11 cellular contexts compared by ENCODE assay signal in genomic region chr22:29204617-29205183, GRCh38. TPM values are rescaled to one million over a fixed set of nuclear protein-coding genes. Genes with fewer than 3 reads are reported as not detected.
DNase-seq lines count a peak whose midpoint lies in the region; ATAC-seq, FAIRE-seq and TF ChIP-seq lines count a peak whose summit lies in the region.
"Had no signal": no experiment of that assay in that cellular context is flagged by ENCODE, and none has a peak within 500 bp of the region (broad histone marks: within the 10 kb centered on the region; RNA-seq: fewer than 3 reads in every experiment).

No MANE protein-coding gene starts in this region.

- no peaks in the 10 kb centered on the region for H3K9me3 ChIP-seq in HCT116 (ENCODE audit: control insufficient read depth in 1 of 2, insufficient read depth in 1 of 2, low read depth in 1 of 2, low read length in 2 of 2)
- H3K9me3 ChIP-seq in K562 (replicated peaks; ENCODE audit: control insufficient read depth, insufficient read depth, low read depth, low read length) = no peaks in the 10 kb centered on the region
- H3K9me3 ChIP-seq in osteoblast (ENCODE audit: low read depth, low read length) = no peaks in the 10 kb centered on the region
- H3K9me3 ChIP-seq in breast epithelium = no peaks in the 10 kb centered on the region

- TF ChIP-seq RAD21 in HCT116 (IDR thresholded peaks at IDR 0.05; ENCODE audit: low read depth) = no peak
- TF ChIP-seq RAD21 in K562 (CRISPR knock-in tag; conservative IDR thresholded peaks at IDR 0.05 in 1 of 2, IDR thresholded peaks at IDR 0.05 in 1 of 2) = no peak

- H2AFZ ChIP-seq in HCT116 (ENCODE audit: low read depth, low read length, poor library complexity, severe bottlenecking) (no peak overlapping the region), K562 (ENCODE audit: low read depth, low read length) (no peak overlapping the region), osteoblast (ENCODE audit: low read length) (no peak overlapping the region)

- H3K4me3 ChIP-seq in HCT116 (replicated peaks in 1 of 2; ENCODE audit: low read depth in 1 of 2, low read length in 2 of 2) (peak overlapping the region; percentile 63 to 70), K562 (peak overlapping the region; percentile 76; the same call in 1 of the 2 replicates), osteoblast (ENCODE audit: insufficient read depth, low read length) (no peak overlapping the region), breast epithelium (no peak overlapping the region)

- peak overlapping the region; percentile 70 for H3K9ac ChIP-seq in HCT116 (ENCODE audit: low read length)
- peak overlapping the region; percentile 62 to 92; a peak in 3 of 4 replicates for H3K9ac ChIP-seq in K562 (ENCODE audit: insufficient read depth in 1 of 2, low read depth in 2 of 2, low read length in 2 of 2)

- FAIRE-seq in K562 (lab: Jason Lieb, UNC) = peak; percentile 15

- H4K20me1 ChIP-seq in HCT116 (ENCODE audit: insufficient read depth) (no peaks in the 10 kb centered on the region), K562 (replicated peaks; ENCODE audit: control insufficient read depth, insufficient read depth, low read length) (no peaks in the 10 kb centered on the region), osteoblast (ENCODE audit: insufficient read depth, low read length) (no peaks in the 10 kb centered on the region)

- TF ChIP-seq EP300 in K562 (IDR thresholded peaks at IDR 0.05; ENCODE audit: low read length) = no peak

- RAD21 ChIA-PET in HCT116 (lab: Charles Lee; ENCODE audit: low non-redundant PET in 1 of 2, low total read pairs in 2 of 2, uncharacterized antibody in 2 of 2, unreplicated experiment in 2 of 2) = no interaction called here

- POLR2A ChIA-PET in HCT116 (lab: Charles Lee) = no interaction called here
- POLR2A ChIA-PET in K562 (lab: Yijun Ruan, JAX) = interaction anchor here (1.5 to 3.4 kb wide), 2 partner anchors 9 to 13 kb away, joined by 4 to 13 read pairs; no protein-coding TSS in a partner anchor

- CTCF ChIA-PET in HCT116 (lab: Charles Lee) = interaction anchor here (1.8 kb wide), 1 partner anchor 41 kb away, joined by 6 read pairs; no protein-coding TSS in a partner anchor
- CTCF ChIA-PET in K562 (lab: Yijun Ruan, JAX; ENCODE audit: low intra/inter-chr PET ratio) = no interaction called here

- peaks cover 4 to 20% of the 10 kb centered on the region in 2 experiments; a peak in 3 of 4 replicates for H3K4me1 ChIP-seq in HCT116 (ENCODE audit: control insufficient read depth in 1 of 2, insufficient read depth in 2 of 2, low read length in 2 of 2)
- H3K4me1 ChIP-seq in K562 (replicated peaks in 1 of 2; ENCODE audit: control insufficient read depth in 2 of 2, insufficient read depth in 2 of 2, low read length in 2 of 2) = peaks cover 45 to 59% of the 10 kb centered on the region in 2 experiments
- peaks cover 9% of the 10 kb centered on the region for H3K4me1 ChIP-seq in osteoblast (ENCODE audit: insufficient read depth, low read length)
- H3K4me1 ChIP-seq in breast epithelium = no peaks in the 10 kb centered on the region

- H3K27ac ChIP-seq in HCT116 (ENCODE audit: low read depth, low read length) (no peak overlapping the region), K562 (ENCODE audit: extremely low read depth, low read depth, low read length) (peak overlapping the region; percentile 14; the same call in 1 of the 3 replicates), osteoblast (ENCODE audit: low read depth, low read length) (no peak overlapping the region), breast epithelium (no peak overlapping the region)
- H3K27ac ChIP-seq: SK-N-MC had no signal

- H3K4me2 ChIP-seq in HCT116 (ENCODE audit: low read length) (peak overlapping the region; percentile 91), K562 (ENCODE audit: insufficient read depth, low read length) (peak overlapping the region; percentile 80), osteoblast (ENCODE audit: insufficient read depth, low read length) (no peak overlapping the region)

- DNase-seq in D341Med (ENCODE audit: low spot score) = peak; percentile 32
- DNase-seq in HCT116 (ENCODE audit: low read depth, low spot score) = no peak
- DNase-seq in K562 (ENCODE audit: extremely low read depth in 1 of 4, low spot score in 3 of 4) = peak in 1 of 4 experiments; percentile 2
- peak; percentile 79 for DNase-seq in osteoblast (ENCODE audit: insufficient read length, low spot score, missing footprints)
- no peak for DNase-seq in medulla oblongata (ENCODE audit: extremely low spot score)
- DNase-seq in omental fat pad (ENCODE audit: low spot score) = no peak
- no peak for DNase-seq in breast epithelium (ENCODE audit: low spot score in 2 of 2)
- DNase-seq: activated T-cell treated with anti-CD3 and anti-CD28 coated beads, Interleukin-2, amount 50 U/mL, for 24 hours; effector CD4-positive, alpha-beta T cell had no signal

- TF ChIP-seq CTCF in HCT116 (IDR thresholded peaks at IDR 0.05 in 2 of 3, conservative IDR thresholded peaks at IDR 0.05 in 1 of 3; ENCODE audit: borderline replicate concordance in 1 of 3, insufficient read depth in 1 of 3, low read depth in 2 of 3, low read length in 2 of 3) (no peak), K562 (IDR thresholded peaks at IDR 0.05 in 2 of 3, conservative IDR thresholded peaks at IDR 0.05 in 1 of 3; ENCODE audit: insufficient read depth in 2 of 3, low read depth in 1 of 3, low read length in 3 of 3) (no peak), osteoblast (IDR thresholded peaks at IDR 0.05; ENCODE audit: extremely low read depth, low read depth, low read length) (no peak), omental fat pad (IDR thresholded peaks at IDR 0.05) (no peak), breast epithelium (IDR thresholded peaks at IDR 0.05) (no peak)

- intact Hi-C loops in HCT116 (cut with micrococcal nuclease) = loop anchor here (5.0 kb wide), 1 partner anchor 153 kb away; no protein-coding TSS in a partner anchor
- intact Hi-C loops in K562 (cut with micrococcal nuclease) = no loop called here
- intact Hi-C loops in breast epithelium (cut with DNase I; ENCODE audit: low total_unique reads) = no loop called here

- in situ Hi-C loops in K562 (cut with MboI) = no loop called here

- H3K79me2 ChIP-seq in HCT116 (ENCODE audit: insufficient read depth, low read length) (no peaks in the 10 kb centered on the region), K562 (ENCODE audit: control insufficient read depth, insufficient read depth, low read length) (peaks cover 16% of the 10 kb centered on the region; the same call in 2 of the 3 replicates), osteoblast (ENCODE audit: insufficient read depth, low read length) (no peaks in the 10 kb centered on the region)

- H3K9me1 ChIP-seq in K562 (ENCODE audit: control insufficient read depth, insufficient read depth, low read length) = no peaks in the 10 kb centered on the region

- H3K27me3 ChIP-seq in HCT116 (ENCODE audit: insufficient read depth, low read length) = no peaks in the 10 kb centered on the region
- no peaks in the 10 kb centered on the region for H3K27me3 ChIP-seq in K562 (ENCODE audit: control insufficient read depth in 2 of 2, insufficient read depth in 2 of 2, low read length in 2 of 2)
- H3K27me3 ChIP-seq in osteoblast (ENCODE audit: insufficient read depth, low read length) = peaks cover 31% of the 10 kb centered on the region
- no peaks in the 10 kb centered on the region for H3K27me3 ChIP-seq in breast epithelium

- no peaks in the 10 kb centered on the region for H3K36me3 ChIP-seq in HCT116 (ENCODE audit: control insufficient read depth in 1 of 2, insufficient read depth in 2 of 2, low read length in 2 of 2)
- no peaks in the 10 kb centered on the region for H3K36me3 ChIP-seq in K562 (ENCODE audit: control insufficient read depth, insufficient read depth, low read length)
- no peaks in the 10 kb centered on the region for H3K36me3 ChIP-seq in osteoblast (ENCODE audit: insufficient read depth, low read length)
- H3K36me3 ChIP-seq in breast epithelium = no peaks in the 10 kb centered on the region

- WGBS in K562 (ENCODE audit: insufficient coverage, low coverage, missing lambda C conversion rate) = 77% methylated on average over 5 of the region's 6 CpGs

- ATAC-seq in HCT116 = no peak
- ATAC-seq in K562 = no peak
- no peak for ATAC-seq in GM21528 (IDR thresholded peaks at IDR 0.05; ENCODE audit: low FRiP score, unreplicated experiment)
- ATAC-seq in omental fat pad (ENCODE audit: low FRiP score) = no peak

- TF ChIP-seq POLR2A in HCT116 (IDR thresholded peaks at IDR 0.05; ENCODE audit: borderline replicate concordance, extremely low read depth, insufficient read depth, insufficient read length) (no peak), K562 (conservative IDR thresholded peaks at IDR 0.05) (no peak), breast epithelium (IDR thresholded peaks at IDR 0.05) (no peak)

- BruUV-seq in HCT116 (replicated peaks; lab: Mats Ljungman, UMichigan) (TSS peak; percentile 47), K562 (replicated peaks; lab: Mats Ljungman, UMichigan) (TSS peak; percentile 59)

- H3K9me2 ChIP-seq in HCT116 (ENCODE audit: insufficient read depth) = no peaks in the 10 kb centered on the region

TF ChIP-seq in HCT116, 20 proteins besides CTCF, POLR2A, EP300 and RAD21 (continues in another document):
- no peak for TF ChIP-seq ZFX (IDR thresholded peaks at IDR 0.05)

TF ChIP-seq in K562, 482 proteins besides CTCF, POLR2A, EP300 and RAD21 (continues in another document):
- TF ChIP-seq MCM7 (IDR thresholded peaks at IDR 0.05) (no peak), SRSF9 (IDR thresholded peaks at IDR 0.05; ENCODE audit: borderline replicate concordance, low read depth, low read length) (no peak), XRCC3 (IDR thresholded peaks at IDR 0.05) (no peak)

RNA-seq across cellular contexts. Expression of gene EMID1, which starts 1.0 kb away (rescaled TPM):
- 9.6 TPM for total RNA-seq in HCT116 (2021; ENCODE audit: unreplicated experiment)
- polyA plus RNA-seq in HCT116 (2012) = 13.4 and 16.1 TPM in 2 replicates
- total RNA-seq in K562 (2011; cell fraction: chromatin; rRNA removed; ENCODE audit: low replicate concordance) = 9.5 and 19.2 TPM in 2 replicates
- total RNA-seq in K562 (2011; cell fraction: nucleolus; rRNA removed) = 12.4 and 12.8 TPM in 2 replicates
- 11.4 and 13.8 TPM in 2 replicates for total RNA-seq in K562 (2011; cell fraction: nucleoplasm; rRNA removed)
- 5.5 and 6.9 TPM in 2 replicates for total RNA-seq in K562 (2014; rRNA removed)
- 0.80 and 0.91 TPM in 2 replicates for total RNA-seq in K562 (2014; rRNA removed; fragmentation: Illumina TruSeq; extraction: Trizol)
- 3.0 TPM in 2 replicates for total RNA-seq in K562 (2015; rRNA removed; fragmentation: Illumina TruSeq; extraction: Trizol)
- total RNA-seq in K562 (2021) = 5.7 and 7.2 TPM in 2 replicates
- polyA plus RNA-seq in K562 (2011; rRNA removed) = 2.7 and 3.0 TPM in 2 replicates
- 2.8 and 9.9 TPM in 2 replicates for polyA plus RNA-seq in K562 (2011; cell fraction: cytosol; rRNA removed)
- 4.6 and 10.5 TPM in 2 replicates for polyA plus RNA-seq in K562 (2011; cell fraction: nucleus; rRNA removed)
- 5.3 and 46.5 TPM in 2 replicates for polyA plus RNA-seq in K562 (2012)
- polyA plus RNA-seq in K562 (2014; fragmentation: Illumina TruSeq; extraction: Trizol) = 1.6 and 2.6 TPM in 2 replicates
- under 1 TPM; 0.15 to 0.17 TPM for polyA plus RNA-seq in K562 (2014; fragmentation: Nextera tagmentation; extraction: Ambion mirVana)
- 4.9 and 6.9 TPM in 2 replicates for polyA plus RNA-seq in K562 (2014; rRNA removed)
- polyA minus RNA-seq in K562 (2011; rRNA and poly(A)+ RNA removed) = 1.1 and 2.6 TPM in 2 replicates
- 1.0 and 2.4 TPM in 2 replicates for polyA minus RNA-seq in K562 (2011; cell fraction: cytosol; rRNA and poly(A)+ RNA removed)
- polyA minus RNA-seq in K562 (2011; cell fraction: nucleus; rRNA and poly(A)+ RNA removed) = 4.3 and 5.3 TPM in 2 replicates
- under 0.01 and 0.29 TPM in 2 replicates for total RNA-seq in osteoblast
- 1 to 10 TPM; 1.5 to 2.5 (median 1.7) TPM for total RNA-seq in omental fat pad
- 1 to 10 TPM; 1.1 to 4.6 (median 2.3) TPM for total RNA-seq in breast epithelium

Comparison
In these comparisons a context has a peak if more than half of its experiments do, and no peak if none do; other contexts are left out.
1. DNase-seq: peak in D341Med (single experiment) and osteoblast (single experiment); none in HCT116 (single experiment), medulla oblongata (single experiment), omental fat pad (single experiment) and breast epithelium (0 of 2).
2. H3K4me3 ChIP-seq: peak in HCT116 (2 of 2) and K562 (single experiment); none in osteoblast (single experiment) and breast epithelium (0 of 3).